Comparison of ENCODE assay signal across 18 cellular contexts in genomic region chr14:82403972-82404371, GRCh38.
"Had no signal": no experiment of that assay in that cellular context is flagged by ENCODE, and none has a peak within 500 bp of the region (broad histone marks: within the 10 kb centered on the region; RNA-seq: fewer than 3 reads in every experiment).

No MANE protein-coding gene starts in this region.

- H3K27me3 ChIP-seq: hepatocyte, neutrophil, stomach, tibial artery had no signal

- H3K36me3 ChIP-seq: neutrophil, stomach, tibial artery, WERI-Rb-1 had no signal

- H3K4me3 ChIP-seq: hepatocyte, lung, stomach, tibial artery had no signal

- ATAC-seq: activated CD4-positive, alpha-beta T cell treated with anti-CD3 and anti-CD28 coated beads for 36 hours had no signal

- DNase-seq: activated CD4-positive, alpha-beta memory T cell treated with anti-CD3 and anti-CD28 coated beads, Interleukin-2, amount 10 ng/mL, durations not matched to agents 7 days and 5 days; activated CD4-positive, alpha-beta T cell treated with anti-CD3 and anti-CD28 coated beads for 36 hours; activated naive CD8-positive, alpha-beta T cell treated with anti-CD3 and anti-CD28 coated beads, Interleukin-2, amount 10 ng/mL, durations not matched to agents 7 days and 5 days; anterior cingulate cortex; cerebellar nuclear complex; dermis blood vessel endothelial cell; erythroblast; kidney glomerular epithelial cell; naive B cell; posterior cingulate gyrus; stimulated activated CD4-positive, alpha-beta T cell treated with anti-CD3 and anti-CD28 coated beads, Interleukin-15, amount 100 ng/mL, for 24 hours; stimulated activated CD4-positive, alpha-beta T cell treated with anti-CD3 and anti-CD28 coated beads, Interleukin-4, amount 100 ng/mL, for 24 hours; stomach; tibial artery; WERI-Rb-1 had no signal
